ENCODE assay signal across 18 cellular contexts in the genomic region with DNA sequence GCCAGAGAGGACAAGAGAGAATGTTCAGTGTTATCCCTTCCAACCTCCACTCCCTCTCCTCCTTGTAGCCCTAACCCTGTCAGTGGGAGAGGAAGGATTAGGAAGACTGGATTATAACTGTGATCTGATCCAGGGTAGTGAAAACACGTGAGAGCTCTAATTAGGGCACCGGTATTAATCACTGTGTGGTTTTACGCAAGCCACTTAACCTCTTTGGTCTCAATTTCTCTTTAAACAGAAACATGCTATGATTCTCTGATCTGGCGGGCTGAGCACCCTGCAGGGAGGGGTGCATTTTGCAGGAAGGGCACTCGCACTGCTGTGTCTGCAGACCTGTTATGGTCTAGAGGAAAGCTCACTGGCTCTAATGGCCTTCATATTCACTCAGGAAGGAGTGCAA. TPM values are rescaled to one million over a fixed set of nuclear protein-coding genes. Genes with fewer than 3 reads are reported as not detected.
DNase-seq lines count a peak whose midpoint lies in the region; ATAC-seq and TF ChIP-seq lines count a peak whose summit lies in the region.
"Had no signal": no experiment of that assay in that cellular context is flagged by ENCODE, and none has a peak within 500 bp of the region (broad histone marks: within the 10 kb centered on the region; RNA-seq: fewer than 3 reads in every experiment).

No MANE protein-coding gene starts in this region.

- TF ChIP-seq CTCF in transverse colon (IDR thresholded peaks at IDR 0.05): no peak

- H3K18ac ChIP-seq in neuronal stem cell (ENCODE audit: low read length): no peak overlapping the region

- peak overlapping the region; percentile 2 for H3K9ac ChIP-seq in neuronal stem cell (ENCODE audit: low read depth, low read length, poor library complexity)

- H2BK5ac ChIP-seq in neuronal stem cell (ENCODE audit: low read length): no peak overlapping the region

- no peak overlapping the region for H3K4me2 ChIP-seq in neuronal stem cell (ENCODE audit: insufficient read depth, low read length, poor library complexity, severe bottlenecking)

- H3K27ac ChIP-seq in adipose tissue (ENCODE audit: low read depth, low read length) (peak overlapping the region; percentile 22), neuronal stem cell (replicated peaks; ENCODE audit: low read length) (no peak overlapping the region), transverse colon (no peak overlapping the region)
- H3K27ac ChIP-seq: coronary artery, epithelial cell of prostate, lower lobe of right lung had no signal

- no peaks in the 10 kb centered on the region for H3K79me1 ChIP-seq in neuronal stem cell (ENCODE audit: low read depth, low read length)

- H3K36me3 ChIP-seq in neuronal stem cell (replicated peaks in 1 of 2; ENCODE audit: control insufficient read depth in 2 of 2, insufficient read depth in 2 of 2, low read length in 2 of 2) (peaks cover 54 to 96% of the 10 kb centered on the region in 2 donors), transverse colon (peaks cover 0 to 48% (median 22%) of the 10 kb centered on the region in 4 donors)

- peak; percentile 48 for DNase-seq in D341Med (ENCODE audit: low spot score)
- no peak for DNase-seq in HEK293T (ENCODE audit: extremely low spot score)
- DNase-seq in neuronal stem cell (ENCODE audit: low spot score): no peak
- no peak for DNase-seq in transverse colon
- DNase-seq: activated CD4-positive, alpha-beta memory T cell treated with anti-CD3 and anti-CD28 coated beads, Interleukin-2, amount 10 ng/mL, durations not matched to agents 7 days and 5 days; activated gamma-delta T cell treated with Interleukin-2 at 50 U/mL for 16 hours; BE2C; DMS 273 treated with DMSO at 0.1 percent for 48 hours; immature natural killer cell; lower lobe of right lung; naive thymus-derived CD4-positive, alpha-beta T cell; NCI-H2029 treated with DMSO at 0.1 percent for 48 hours; NCI-H748 treated with DMSO at 0.1 percent for 48 hours had no signal

- POLR2A ChIA-PET in HEK293T (lab: Yijun Ruan, JAX): no interaction called here

- no peak overlapping the region for H3K14ac ChIP-seq in neuronal stem cell (ENCODE audit: low read length)

- TF ChIP-seq EP300 in transverse colon (IDR thresholded peaks at IDR 0.05; ENCODE audit: low read depth): no peak

- ATAC-seq in GM18861 (IDR thresholded peaks at IDR 0.05; ENCODE audit: unreplicated experiment) (no peak), HG02588 (IDR thresholded peaks at IDR 0.05; ENCODE audit: unreplicated experiment) (no peak)
- ATAC-seq: lower lobe of right lung; naive thymus-derived CD4-positive, alpha-beta T cell had no signal

- H4K8ac ChIP-seq in neuronal stem cell (ENCODE audit: low read depth, low read length): no peak overlapping the region

- H2AFZ ChIP-seq in neuronal stem cell (ENCODE audit: low read length): no peak overlapping the region

- no peak overlapping the region for H2BK15ac ChIP-seq in neuronal stem cell (ENCODE audit: low read length)

- WGBS in adipose tissue, 3 donors: 81 to 83% (median 81%) methylated on average over 5 of the region's 5 CpGs
- WGBS in neuronal stem cell (ENCODE audit: extremely low coverage in 2 of 2, insufficient read length in 2 of 2, insufficient replicate concordance in 1 of 2), 2 donors: no CpG with 5 or more reads among the region's 5 CpGs
- 67 to 73% methylated on average over 3 to 5 of the region's 5 CpGs for WGBS in transverse colon (ENCODE audit: low coverage in 1 of 2), 2 donors

- H3K9me3 ChIP-seq in neuronal stem cell (replicated peaks in 1 of 2; ENCODE audit: control insufficient read depth in 2 of 2, insufficient read depth in 1 of 2, low read depth in 1 of 2, low read length in 2 of 2) (no peaks in the 10 kb centered on the region), transverse colon (no peaks in the 10 kb centered on the region)
- H3K9me3 ChIP-seq: BE2C, lower lobe of right lung had no signal

- H2AK5ac ChIP-seq in neuronal stem cell (ENCODE audit: low read depth, low read length): no peak overlapping the region

- no peak overlapping the region for H2BK120ac ChIP-seq in neuronal stem cell (ENCODE audit: low read depth, low read length)

- no peak overlapping the region for H3K4ac ChIP-seq in neuronal stem cell (ENCODE audit: low read length)

- H4K91ac ChIP-seq in neuronal stem cell (ENCODE audit: low read depth, low read length, poor library complexity): no peak overlapping the region

- H3K4me3 ChIP-seq in neuronal stem cell (ENCODE audit: low read length in 2 of 2): no peak overlapping the region
- no peak overlapping the region for H3K4me3 ChIP-seq in transverse colon
- H3K4me3 ChIP-seq: coronary artery, lower lobe of right lung had no signal

- H2BK12ac ChIP-seq in neuronal stem cell (ENCODE audit: low read length): no peak overlapping the region

- intact Hi-C loops in transverse colon (cut with DNase I; ENCODE audit: low total_unique reads): no loop called here

- H3K4me1 ChIP-seq in neuronal stem cell (ENCODE audit: control insufficient read depth in 2 of 2, insufficient read depth in 1 of 2, low read depth in 1 of 2, low read length in 2 of 2): peaks cover 2 to 13% of the 10 kb centered on the region in 2 donors
- peaks cover 0 to 10% (median 5%) of the 10 kb centered on the region in 4 donors for H3K4me1 ChIP-seq in transverse colon
- H3K4me1 ChIP-seq: BE2C had no signal

- in situ Hi-C loops in transverse colon (cut with MboI; ENCODE audit: low pct_ligation_motif_present in 1 of 4, low pct_unique_long_range_greater_than_20kb in 1 of 4, low sequenced_read_pairs in 3 of 4): loop anchor here in 3 of 4 donors (25.0 kb wide), 1 partner anchor 268 kb away; a partner anchor contains a TSS

- no peaks in the 10 kb centered on the region for H3K27me3 ChIP-seq in neuronal stem cell (ENCODE audit: control insufficient read depth in 3 of 3, insufficient read depth in 3 of 3, low read depth in 1 of 3, low read length in 3 of 3)
- no peaks in the 10 kb centered on the region for H3K27me3 ChIP-seq in transverse colon
- H3K27me3 ChIP-seq: BE2C had no signal

- CTCF ChIA-PET in HEK293T (lab: Yijun Ruan, JAX): no interaction called here

- no peak overlapping the region for H3K23ac ChIP-seq in neuronal stem cell (ENCODE audit: low read depth, low read length, poor library complexity)

- TF ChIP-seq POLR2A in transverse colon (IDR thresholded peaks at IDR 0.05): no peak

TF ChIP-seq in HEK293T, 16 proteins besides CTCF, POLR2A, EP300 and RAD21:
- TF ChIP-seq ZNF384 (IDR thresholded peaks at IDR 0.05) (no peak), HDGF (IDR thresholded peaks at IDR 0.05; ENCODE audit: borderline replicate concordance) (no peak), NFRKB (IDR thresholded peaks at IDR 0.05) (0 out of 2 replicates have a peak, but pooled peaks have one; percentile 5), L3MBTL2 (conservative IDR thresholded peaks at IDR 0.05) (no peak), FOXM1 (IDR thresholded peaks at IDR 0.05; ENCODE audit: borderline replicate concordance) (no peak), BHLHE40 (IDR thresholded peaks at IDR 0.05; ENCODE audit: borderline replicate concordance) (no peak)
TF ChIP-seq in HEK293T: peak in this region for 1.

RNA-seq across cellular contexts. Expression of a gene that starts 11.5 kb away (rescaled TPM):
- polyA plus RNA-seq in adipose tissue: 1,000 to 10,000 TPM; 1,605 to 4,083 (median 1,842) TPM
- 2,211 TPM for polyA plus RNA-seq in neuronal stem cell (2013, experiment 1 of 2)
- 2,173 TPM for polyA plus RNA-seq in neuronal stem cell (2013, experiment 2 of 2)
- 100 to 1,000 TPM; 462 to 843 (median 770) TPM for total RNA-seq in transverse colon

RNA-seq across cellular contexts. Expression of a gene that starts 11.7 kb away (rescaled TPM):
- 1 to 10 TPM; 2.9 to 3.2 (median 3.1) TPM for polyA plus RNA-seq in adipose tissue
- polyA plus RNA-seq in neuronal stem cell (2013, experiment 1 of 2): 1.3 TPM
- polyA plus RNA-seq in neuronal stem cell (2013, experiment 2 of 2): 1.3 TPM
- total RNA-seq in transverse colon: 10 to 100 TPM; 11.7 to 19.7 (median 14.3) TPM
